ENCODE assay signal across 33 cellular contexts in genomic region chr12:19836056-19836455, GRCh38.
"Had no signal": no experiment of that assay in that cellular context is flagged by ENCODE, and none has a peak within 500 bp of the region (broad histone marks: within the 10 kb centered on the region; RNA-seq: fewer than 3 reads in every experiment).

No MANE protein-coding gene starts in this region.

- H3K4me1 Mint-ChIP-seq: activated naive CD4-positive, alpha-beta T cell treated with anti-CD3 and anti-CD28 coated beads, Interleukin-2, amount 10 ng/mL, durations not matched to agents 7 days and 5 days; activated naive CD4-positive, alpha-beta T cell treated with anti-CD3 and anti-CD28 coated beads, Interleukin-2, amount 50 U/mL, for 24 hours; brain; central memory CD8-positive, alpha-beta T cell had no signal

- H3K4me3 ChIP-seq: adrenal gland, ascending aorta, breast epithelium, cardiac muscle cell had no signal

- H3K27me3 ChIP-seq: adrenal gland, ascending aorta, brain microvascular endothelial cell, breast epithelium, cardiac muscle cell had no signal

- H3K9me3 ChIP-seq: adrenal gland, ascending aorta had no signal

- DNase-seq: activated effector memory CD4-positive, alpha-beta T cell treated with anti-CD3 and anti-CD28 coated beads, Interleukin-2, amount 50 U/mL, for 16 hours; activated effector memory CD4-positive, alpha-beta T cell treated with Interleukin-2 at 50 U/mL for 16 hours; activated gamma-delta T cell; activated gamma-delta T cell treated with Interleukin-2 at 50 U/mL for 16 hours; activated naive CD4-positive, alpha-beta T cell; activated naive CD4-positive, alpha-beta T cell treated with anti-CD3 and anti-CD28 coated beads for 36 hours; activated naive CD4-positive, alpha-beta T cell treated with anti-CD3 and anti-CD28 coated beads, Interleukin-2, amount 10 ng/mL, durations not matched to agents 7 days and 5 days; activated naive CD4-positive, alpha-beta T cell treated with anti-CD3 and anti-CD28 coated beads, Interleukin-2, amount 50 U/mL, for 16 hours; activated naive CD8-positive, alpha-beta T cell treated with anti-CD3 and anti-CD28 coated beads for 36 hours; activated naive CD8-positive, alpha-beta T cell treated with anti-CD3 and anti-CD28 coated beads, Interleukin-2, amount 10 ng/mL, durations not matched to agents 7 days and 5 days; activated naive CD8-positive, alpha-beta T cell treated with anti-CD3 and anti-CD28 coated beads, Interleukin-2, amount 50 U/mL, for 24 hours; activated T-cell treated with anti-CD3 and anti-CD28 coated beads for 4 hours; activated T-cell treated with anti-CD3 and anti-CD28 coated beads, Interleukin-2, amount 50 U/mL, for 1 hour; activated T-cell treated with anti-CD3 and anti-CD28 coated beads, Interleukin-2, amount 50 U/mL, for 24 hours; activated T-cell treated with anti-CD3 and anti-CD28 coated beads, Interleukin-2, amount 50 U/mL, for 4 hours; activated T-cell treated with anti-CD3 and anti-CD28 coated beads, Interleukin-2, amount 50 U/mL, for 48 hours; activated T-cell treated with anti-CD3 and anti-CD28 coated beads, Interleukin-2, amount 50 U/mL, for 72 hours; adrenal gland; amniotic stem cell; amygdala; brain microvascular endothelial cell; caudate nucleus; central memory CD4-positive, alpha-beta T cell; cerebellar nuclear complex had no signal

- H3K4me1 ChIP-seq: adrenal gland, breast epithelium had no signal

- H3K27me3 Mint-ChIP-seq: activated naive CD4-positive, alpha-beta T cell treated with anti-CD3 and anti-CD28 coated beads, Interleukin-2, amount 10 ng/mL, durations not matched to agents 7 days and 5 days; activated naive CD4-positive, alpha-beta T cell treated with anti-CD3 and anti-CD28 coated beads, Interleukin-2, amount 50 U/mL, for 24 hours; activated naive CD8-positive, alpha-beta T cell; activated naive CD8-positive, alpha-beta T cell treated with anti-CD3 and anti-CD28 coated beads for 36 hours; activated naive CD8-positive, alpha-beta T cell treated with anti-CD3 and anti-CD28 coated beads, Interleukin-2, amount 10 ng/mL, durations not matched to agents 7 days and 5 days; activated naive CD8-positive, alpha-beta T cell treated with anti-CD3 and anti-CD28 coated beads, Interleukin-2, amount 50 U/mL, for 24 hours; activated T-cell treated with anti-CD3 and anti-CD28 coated beads, Interleukin-2, amount 50 U/mL, for 24 hours; brain; central memory CD8-positive, alpha-beta T cell had no signal

- ATAC-seq: activated naive CD4-positive, alpha-beta T cell treated with anti-CD3 and anti-CD28 coated beads, Interleukin-2, amount 50 U/mL, for 72 hours; activated naive CD8-positive, alpha-beta T cell treated with anti-CD3 and anti-CD28 coated beads, Interleukin-2, amount 50 U/mL, for 24 hours; activated T-cell treated with anti-CD3 and anti-CD28 coated beads, Interleukin-2, amount 50 U/mL, for 4 hours; activated T-cell treated with anti-CD3 and anti-CD28 coated beads, Interleukin-2, amount 50 U/mL, for 72 hours had no signal

- H3K27ac Mint-ChIP-seq: activated naive CD4-positive, alpha-beta T cell treated with anti-CD3 and anti-CD28 coated beads for 36 hours; activated naive CD4-positive, alpha-beta T cell treated with anti-CD3 and anti-CD28 coated beads, Interleukin-2, amount 10 ng/mL, durations not matched to agents 7 days and 5 days; activated naive CD4-positive, alpha-beta T cell treated with anti-CD3 and anti-CD28 coated beads, Interleukin-2, amount 50 U/mL, for 24 hours; activated naive CD4-positive, alpha-beta T cell treated with anti-CD3 and anti-CD28 coated beads, Interleukin-2, amount 50 U/mL, for 72 hours; activated naive CD8-positive, alpha-beta T cell; activated naive CD8-positive, alpha-beta T cell treated with anti-CD3 and anti-CD28 coated beads for 36 hours; activated naive CD8-positive, alpha-beta T cell treated with anti-CD3 and anti-CD28 coated beads, Interleukin-2, amount 10 ng/mL, durations not matched to agents 7 days and 5 days; activated naive CD8-positive, alpha-beta T cell treated with anti-CD3 and anti-CD28 coated beads, Interleukin-2, amount 50 U/mL, for 24 hours; activated T-cell treated with anti-CD3 and anti-CD28 coated beads, Interleukin-2, amount 50 U/mL, for 24 hours; activated T-cell treated with anti-CD3 and anti-CD28 coated beads, Interleukin-2, amount 50 U/mL, for 72 hours; activated T-helper 1 cell treated with anti-CD3 and anti-CD28 coated beads, Interleukin-12 subunit alpha, Interleukin-12 subunit beta, Interleukin-2, Interleukin-4 antibody, amounts not matched to agents 30 ng/mL and 10 ng/mL and 1 ng/mL, durations not matched to agents 14 hours and 24 hours and 36 hours had no signal

- H3K27ac ChIP-seq: adrenal gland, brain microvascular endothelial cell, breast epithelium, cardiac muscle cell had no signal

- H3K36me3 ChIP-seq: adrenal gland, ascending aorta, brain microvascular endothelial cell, breast epithelium, cardiac muscle cell had no signal

- H3K4me3 Mint-ChIP-seq: activated naive CD4-positive, alpha-beta T cell treated with anti-CD3 and anti-CD28 coated beads for 36 hours; activated naive CD4-positive, alpha-beta T cell treated with anti-CD3 and anti-CD28 coated beads, Interleukin-2, amount 10 ng/mL, durations not matched to agents 7 days and 5 days; activated naive CD4-positive, alpha-beta T cell treated with anti-CD3 and anti-CD28 coated beads, Interleukin-2, amount 50 U/mL, for 24 hours; activated naive CD8-positive, alpha-beta T cell; activated naive CD8-positive, alpha-beta T cell treated with anti-CD3 and anti-CD28 coated beads for 36 hours; activated naive CD8-positive, alpha-beta T cell treated with anti-CD3 and anti-CD28 coated beads, Interleukin-2, amount 10 ng/mL, durations not matched to agents 7 days and 5 days; activated naive CD8-positive, alpha-beta T cell treated with anti-CD3 and anti-CD28 coated beads, Interleukin-2, amount 50 U/mL, for 24 hours; activated T-cell treated with anti-CD3 and anti-CD28 coated beads, Interleukin-2, amount 50 U/mL, for 24 hours; activated T-cell treated with anti-CD3 and anti-CD28 coated beads, Interleukin-2, amount 50 U/mL, for 4 hours; activated T-cell treated with anti-CD3 and anti-CD28 coated beads, Interleukin-2, amount 50 U/mL, for 72 hours; activated T-helper 1 cell treated with anti-CD3 and anti-CD28 coated beads, Interleukin-12 subunit alpha, Interleukin-12 subunit beta, Interleukin-2, Interleukin-4 antibody, amounts not matched to agents 30 ng/mL and 10 ng/mL and 1 ng/mL, durations not matched to agents 14 hours and 24 hours and 36 hours; brain; central memory CD8-positive, alpha-beta T cell had no signal

- H3K9me3 Mint-ChIP-seq: activated naive CD4-positive, alpha-beta T cell treated with anti-CD3 and anti-CD28 coated beads, Interleukin-2, amount 50 U/mL, for 24 hours; activated T-cell treated with anti-CD3 and anti-CD28 coated beads, Interleukin-2, amount 50 U/mL, for 4 hours; central memory CD8-positive, alpha-beta T cell had no signal

- H3K36me3 Mint-ChIP-seq: activated naive CD4-positive, alpha-beta T cell treated with anti-CD3 and anti-CD28 coated beads, Interleukin-2, amount 10 ng/mL, durations not matched to agents 7 days and 5 days; activated naive CD4-positive, alpha-beta T cell treated with anti-CD3 and anti-CD28 coated beads, Interleukin-2, amount 50 U/mL, for 24 hours; activated naive CD4-positive, alpha-beta T cell treated with anti-CD3 and anti-CD28 coated beads, Interleukin-2, amount 50 U/mL, for 72 hours; activated naive CD8-positive, alpha-beta T cell; activated naive CD8-positive, alpha-beta T cell treated with anti-CD3 and anti-CD28 coated beads, Interleukin-2, amount 10 ng/mL, durations not matched to agents 7 days and 5 days had no signal
